ENCODE assay signal across 19 cellular contexts in the genomic region with DNA sequence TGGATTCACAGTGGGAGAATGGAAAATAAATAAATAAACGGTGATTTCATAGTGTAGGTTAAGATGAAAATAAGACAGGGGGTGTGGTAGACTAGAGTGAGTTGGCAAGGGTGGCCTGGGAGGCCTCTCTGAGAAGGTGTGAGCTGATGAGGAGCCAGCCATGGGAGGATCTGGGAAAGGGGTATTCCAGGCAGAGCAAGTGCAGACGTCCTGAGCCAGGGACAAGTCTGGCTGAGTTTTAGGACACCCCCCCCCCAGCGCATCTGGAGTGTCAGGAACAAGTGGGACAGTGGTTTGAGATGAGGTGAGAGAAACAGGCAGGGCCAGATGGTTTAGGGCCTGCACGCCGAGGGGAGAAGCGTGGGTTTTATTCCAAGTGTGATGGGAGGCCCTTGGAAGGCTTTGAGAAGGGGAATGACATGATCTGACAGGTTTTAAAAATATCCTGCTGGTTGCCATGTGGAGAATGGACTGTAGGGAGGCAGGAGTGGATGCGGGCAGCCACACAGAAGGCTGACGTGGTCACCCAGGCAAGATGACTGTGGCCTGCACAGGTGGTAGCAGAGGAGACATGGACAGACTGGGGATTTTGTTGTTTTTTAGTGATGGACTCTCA. TPM values are rescaled to one million over a fixed set of nuclear protein-coding genes. Genes with fewer than 3 reads are reported as not detected.
DNase-seq lines count a peak whose midpoint lies in the region; ATAC-seq, FAIRE-seq and TF ChIP-seq lines count a peak whose summit lies in the region.
"Had no signal": no experiment of that assay in that cellular context is flagged by ENCODE, and none has a peak within 500 bp of the region (broad histone marks: within the 10 kb centered on the region; RNA-seq: fewer than 3 reads in every experiment).

No MANE protein-coding gene starts in this region.

- H3K27ac ChIP-seq in astrocyte (ENCODE audit: low read depth, low read length) (no peak overlapping the region), epithelial cell of prostate (peak overlapping the region; percentile 45), small intestine (ENCODE audit: low read depth in 1 of 2, low read length in 1 of 2) (no peak overlapping the region)
- H3K27ac ChIP-seq: 22Rv1 had no signal

- H3K9me3 Mint-ChIP-seq in activated naive CD4-positive, alpha-beta T cell treated with anti-CD3 and anti-CD28 coated beads, Interleukin-2, amount 50 U/mL, for 72 hours, result no peaks in the 10 kb centered on the region
- no peaks in the 10 kb centered on the region for H3K9me3 Mint-ChIP-seq in activated naive CD4-positive, alpha-beta T cell treated with anti-CD3 and anti-CD28 coated beads for 36 hours
- H3K9me3 Mint-ChIP-seq in astrocyte (ENCODE audit: unreplicated experiment), result no peaks in the 10 kb centered on the region

- no peak overlapping the region for H3K4me3 Mint-ChIP-seq in activated naive CD4-positive, alpha-beta T cell treated with anti-CD3 and anti-CD28 coated beads for 36 hours
- no peak overlapping the region for H3K4me3 Mint-ChIP-seq in astrocyte (ENCODE audit: unreplicated experiment)
- H3K4me3 Mint-ChIP-seq: CD14-positive monocyte had no signal

- H3K4me1 ChIP-seq in astrocyte (ENCODE audit: insufficient read depth, low read length) (no peaks in the 10 kb centered on the region), small intestine (ENCODE audit: control insufficient read depth in 2 of 2, insufficient read depth in 1 of 2, low read depth in 1 of 2, low read length in 1 of 2) (no peaks in the 10 kb centered on the region)

- intact Hi-C loops in activated naive CD4-positive, alpha-beta T cell treated with anti-CD3 and anti-CD28 coated beads for 36 hours (cut with micrococcal nuclease), result no loop called here
- intact Hi-C loops in posterior cingulate gyrus (cut with DNase I), result no loop called here
- intact Hi-C loops in sciatic nerve (cut with DNase I), result no loop called here

- no peak overlapping the region for H2AFZ ChIP-seq in astrocyte (ENCODE audit: low read depth, low read length)

- 67 to 76% (median 74%) methylated on average over 8 of the region's 8 CpGs for WGBS in small intestine, 3 donors

- no peak for DNase-seq in activated naive CD4-positive, alpha-beta T cell treated with anti-CD3 and anti-CD28 coated beads, Interleukin-2, amount 50 U/mL, for 72 hours (ENCODE audit: low spot score in 2 of 2)
- DNase-seq in activated naive CD4-positive, alpha-beta T cell treated with anti-CD3 and anti-CD28 coated beads for 36 hours, result no peak
- DNase-seq in astrocyte (ENCODE audit: low read depth) (no peak), epithelial cell of prostate (ENCODE audit: low read depth, low spot score) (no peak), posterior cingulate gyrus (peak in 6 of 10 donors; percentile 19 to 93 (median 35)), NCI-H226 (no peak), sciatic nerve (ENCODE audit: low spot score) (no peak), small intestine (no peak)
- DNase-seq: DND-41, MM.1S, NCI-H1105, NCI-H2081, NCI-H510A treated with DMSO at 0.1 percent for 48 hours had no signal

- FAIRE-seq in astrocyte (lab: Jason Lieb, UNC) (no peak), small intestine (lab: Jason Lieb, UNC) (no peak)
- FAIRE-seq: G401.6 had no signal

- H3K9me3 ChIP-seq in astrocyte (ENCODE audit: insufficient read depth, low read depth, low read length) (no peaks in the 10 kb centered on the region), small intestine (ENCODE audit: control insufficient read depth, low read depth) (no peaks in the 10 kb centered on the region)

- CTCF ChIA-PET in activated naive CD4-positive, alpha-beta T cell treated with anti-CD3 and anti-CD28 coated beads for 36 hours (lab: Charles Lee), result no interaction called here

- H3K27me3 ChIP-seq in astrocyte (ENCODE audit: insufficient read depth, low read length), result peaks cover 27% of the 10 kb centered on the region
- peaks cover 0 to 4% of the 10 kb centered on the region in 2 donors for H3K27me3 ChIP-seq in small intestine (ENCODE audit: control insufficient read depth in 2 of 2, insufficient read depth in 2 of 2, low read length in 2 of 2)

- H3K27me3 Mint-ChIP-seq in activated naive CD4-positive, alpha-beta T cell treated with anti-CD3 and anti-CD28 coated beads for 36 hours (ENCODE audit: low read depth), result peaks cover 10% of the 10 kb centered on the region
- H3K27me3 Mint-ChIP-seq in astrocyte (ENCODE audit: low read depth, unreplicated experiment), result peaks cover 36% of the 10 kb centered on the region

- H3K36me3 Mint-ChIP-seq in activated naive CD4-positive, alpha-beta T cell treated with anti-CD3 and anti-CD28 coated beads, Interleukin-2, amount 50 U/mL, for 72 hours, result no peaks in the 10 kb centered on the region
- H3K36me3 Mint-ChIP-seq in activated naive CD4-positive, alpha-beta T cell treated with anti-CD3 and anti-CD28 coated beads for 36 hours (ENCODE audit: low read depth), result no peaks in the 10 kb centered on the region
- H3K36me3 Mint-ChIP-seq in astrocyte (ENCODE audit: low read depth, unreplicated experiment), result no peaks in the 10 kb centered on the region
- H3K36me3 Mint-ChIP-seq: CD14-positive monocyte had no signal

- H4K20me1 ChIP-seq in astrocyte (ENCODE audit: insufficient read depth, low read length), result no peaks in the 10 kb centered on the region

- no peak overlapping the region for H3K4me3 ChIP-seq in astrocyte (ENCODE audit: insufficient read depth, low read depth, low read length)
- H3K4me3 ChIP-seq in small intestine (ENCODE audit: low read depth in 1 of 2, low read length in 2 of 2), result no peak overlapping the region

- H3K27ac Mint-ChIP-seq in activated naive CD4-positive, alpha-beta T cell treated with anti-CD3 and anti-CD28 coated beads, Interleukin-2, amount 50 U/mL, for 72 hours, result peak overlapping the region; percentile 4 to 21
- no peak overlapping the region for H3K27ac Mint-ChIP-seq in activated naive CD4-positive, alpha-beta T cell treated with anti-CD3 and anti-CD28 coated beads for 36 hours
- peak overlapping the region; percentile 19 for H3K27ac Mint-ChIP-seq in astrocyte (ENCODE audit: unreplicated experiment)

- H3K4me2 ChIP-seq in astrocyte (ENCODE audit: low read length), result no peak overlapping the region

- H3K9ac ChIP-seq in astrocyte (ENCODE audit: low read length), result no peak overlapping the region

- TF ChIP-seq CTCF in astrocyte (IDR thresholded peaks at IDR 0.05; ENCODE audit: insufficient read depth, low read depth, low read length), result no peak

- H3K79me2 ChIP-seq in astrocyte (ENCODE audit: insufficient read depth, low read length), result no peaks in the 10 kb centered on the region

- no peaks in the 10 kb centered on the region for H3K4me1 Mint-ChIP-seq in activated naive CD4-positive, alpha-beta T cell treated with anti-CD3 and anti-CD28 coated beads for 36 hours (ENCODE audit: low read depth)
- H3K4me1 Mint-ChIP-seq in astrocyte (ENCODE audit: low read depth, unreplicated experiment), result peaks cover 2% of the 10 kb centered on the region
- H3K4me1 Mint-ChIP-seq: CD14-positive monocyte had no signal

- H3K36me3 ChIP-seq in astrocyte (ENCODE audit: insufficient read depth, low read length), result no peaks in the 10 kb centered on the region
- no peaks in the 10 kb centered on the region for H3K36me3 ChIP-seq in small intestine (ENCODE audit: control insufficient read depth in 2 of 2, insufficient read depth in 2 of 2, low read length in 2 of 2)

- ATAC-seq in activated naive CD4-positive, alpha-beta T cell treated with anti-CD3 and anti-CD28 coated beads, Interleukin-2, amount 50 U/mL, for 72 hours, result no peak
- no peak for ATAC-seq in sciatic nerve

RNA-seq across cellular contexts. Expression of gene CCM2L, which starts 21.1 kb away (rescaled TPM):
- total RNA-seq in activated naive CD4-positive, alpha-beta T cell treated with anti-CD3 and anti-CD28 coated beads, Interleukin-2, amount 50 U/mL, for 72 hours, result not detected
- total RNA-seq in activated naive CD4-positive, alpha-beta T cell treated with anti-CD3 and anti-CD28 coated beads for 36 hours, result not detected
- total RNA-seq in astrocyte, result 0.11 TPM in 1 of 2 replicates, not detected in the other
- total RNA-seq in sciatic nerve, result 11.7 TPM
- 1 to 10 TPM in 2 of 3 donors, under 1 TPM in 1; 0.22 to 7.5 (median 1.1) TPM for polyA plus RNA-seq in small intestine
- total RNA-seq: LHCN-M2 had no signal
- polyA plus RNA-seq: AG04450, CD14-positive monocyte had no signal

RNA-seq across cellular contexts. Expression of gene XKR7, which starts 21.2 kb away (rescaled TPM):
- under 1 TPM in 1 of 2 donors, not detected in 1; 0.09 TPM for total RNA-seq in activated naive CD4-positive, alpha-beta T cell treated with anti-CD3 and anti-CD28 coated beads, Interleukin-2, amount 50 U/mL, for 72 hours
- total RNA-seq in activated naive CD4-positive, alpha-beta T cell treated with anti-CD3 and anti-CD28 coated beads for 36 hours, result under 1 TPM; 0.02 TPM
- total RNA-seq in astrocyte (0.36 and 0.48 TPM in 2 replicates), sciatic nerve (not detected)
- polyA plus RNA-seq in small intestine, result under 1 TPM in 1 of 3 donors, not detected in 2; 0.21 TPM
- total RNA-seq: H4, LHCN-M2 had no signal
- polyA plus RNA-seq: AG04450 had no signal

RNA-seq across cellular contexts. Expression of gene PDRG1, which starts 37.3 kb away (rescaled TPM):
- total RNA-seq in activated naive CD4-positive, alpha-beta T cell treated with anti-CD3 and anti-CD28 coated beads, Interleukin-2, amount 50 U/mL, for 72 hours, result 10 to 100 TPM; 13.1 to 20.6 TPM
- 10 to 100 TPM; 17.4 to 19.3 TPM for total RNA-seq in activated naive CD4-positive, alpha-beta T cell treated with anti-CD3 and anti-CD28 coated beads for 36 hours
- total RNA-seq in astrocyte, result 16.2 and 20.6 TPM in 2 replicates
- 18.5 TPM for total RNA-seq in sciatic nerve
- polyA plus RNA-seq in small intestine, result 10 to 100 TPM; 14.6 to 18.3 (median 16.8) TPM

Comparison
In these comparisons a context has a peak if more than half of its experiments do, and no peak if none do; other contexts are left out.
1. DNase-seq: peak in posterior cingulate gyrus (6 of 10); none in activated naive CD4-positive, alpha-beta T cell treated with anti-CD3 and anti-CD28 coated beads, Interleukin-2, amount 50 U/mL, for 72 hours (0 of 2), activated naive CD4-positive, alpha-beta T cell treated with anti-CD3 and anti-CD28 coated beads for 36 hours (single experiment), astrocyte (single experiment), epithelial cell of prostate (single experiment), NCI-H226 (single experiment), sciatic nerve (single experiment) and small intestine (single experiment).
2. RNA of gene CCM2L, which starts 21.1 kb away (total RNA-seq): 11.7 TPM in sciatic nerve (single experiment); 0.11 TPM in astrocyte, not detected in activated naive CD4-positive, alpha-beta T cell treated with anti-CD3 and anti-CD28 coated beads for 36 hours and not detected in activated naive CD4-positive, alpha-beta T cell treated with anti-CD3 and anti-CD28 coated beads, Interleukin-2, amount 50 U/mL, for 72 hours; every median in the first group is over 10 times any median in the second.